In the genomic region with DNA sequence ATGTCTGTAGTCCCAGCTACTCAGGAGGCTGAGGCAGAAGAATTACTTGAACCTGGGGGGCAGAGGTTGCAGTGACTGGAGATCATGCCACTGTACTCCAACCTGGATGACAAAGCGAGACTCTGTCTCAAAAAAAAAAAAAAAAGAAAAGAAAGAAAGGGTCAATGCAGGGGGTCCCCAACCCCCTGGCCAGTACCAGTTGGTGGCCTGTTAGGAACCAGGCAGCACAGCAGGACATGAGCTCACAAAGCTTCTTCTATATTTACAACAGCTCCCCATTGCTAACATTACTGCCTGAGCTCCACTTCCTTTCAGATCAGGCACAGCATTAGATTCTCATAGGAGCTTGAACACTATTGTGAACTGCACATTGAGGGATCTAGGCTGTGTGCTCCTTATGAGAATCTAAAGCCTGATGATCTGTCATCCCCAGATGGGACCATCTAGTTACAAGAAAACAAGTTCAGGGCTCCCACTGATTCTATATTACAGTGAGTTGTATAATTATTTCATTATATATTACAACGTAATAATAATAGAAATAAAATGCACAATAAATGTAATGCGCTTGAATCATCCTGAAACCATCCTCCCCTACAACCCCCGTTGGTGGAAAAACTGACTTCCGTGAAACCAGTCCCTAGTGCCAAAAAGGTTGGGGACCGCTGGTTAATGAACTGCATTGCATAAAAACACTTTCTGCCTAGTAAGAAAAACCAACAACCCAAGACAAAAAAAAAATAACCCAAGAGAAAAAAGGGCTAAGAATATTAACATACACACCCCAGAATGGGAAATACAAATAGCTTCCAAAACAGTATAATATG, we compare ENCODE assay signal across 11 cellular contexts. TPM values are rescaled to one million over a fixed set of nuclear protein-coding genes. Genes with fewer than 3 reads are reported as not detected.
DNase-seq lines count a peak whose midpoint lies in the region; ATAC-seq, FAIRE-seq and TF ChIP-seq lines count a peak whose summit lies in the region.
"Had no signal": no experiment of that assay in that cellular context is flagged by ENCODE, and none has a peak within 500 bp of the region (broad histone marks: within the 10 kb centered on the region; RNA-seq: fewer than 3 reads in every experiment).

No MANE protein-coding gene starts in this region.

- no peak for DNase-seq in CD8-positive, alpha-beta memory T cell
- DNase-seq in GM12891 (ENCODE audit: insufficient read length, low spot score) (no peak), NCI-H524 (lab: John Stamatoyannopoulos, UW) (no peak), NCI-H510A treated with DMSO at 0.1 percent for 48 hours (lab: John Stamatoyannopoulos, UW) (no peak), left colon (no peak), left lung (no peak)
- no peak for DNase-seq in activated CD8-positive, alpha-beta T cell treated with anti-CD3 and anti-CD28 coated beads, Interleukin-2, amount 10 ng/mL, durations not matched to agents 7 days and 5 days
- no peak for DNase-seq in naive thymus-derived CD8-positive, alpha-beta T cell
- DNase-seq: transverse colon had no signal

- peak overlapping the region in 6 of 8 donors; percentile 38 to 91 (median 80) for H3K27ac Mint-ChIP-seq in CD8-positive, alpha-beta memory T cell
- H3K27ac Mint-ChIP-seq in activated CD8-positive, alpha-beta T cell treated with anti-CD3 and anti-CD28 coated beads, Interleukin-2, amount 10 ng/mL, durations not matched to agents 7 days and 5 days = no peak overlapping the region
- peak overlapping the region in 4 of 10 donors; percentile 21 to 86 (median 58) for H3K27ac Mint-ChIP-seq in naive thymus-derived CD8-positive, alpha-beta T cell

- no peaks in the 10 kb centered on the region for H3K9me3 ChIP-seq in CD8-positive, alpha-beta memory T cell (ENCODE audit: low read length)
- no peaks in the 10 kb centered on the region for H3K9me3 ChIP-seq in left lung
- H3K9me3 ChIP-seq: transverse colon had no signal

- H3K27me3 Mint-ChIP-seq in CD8-positive, alpha-beta memory T cell = peaks cover 0 to 7% of the 10 kb centered on the region in 2 donors
- no peaks in the 10 kb centered on the region for H3K27me3 Mint-ChIP-seq in activated CD8-positive, alpha-beta T cell treated with anti-CD3 and anti-CD28 coated beads, Interleukin-2, amount 10 ng/mL, durations not matched to agents 7 days and 5 days (ENCODE audit: low read depth)
- no peaks in the 10 kb centered on the region for H3K27me3 Mint-ChIP-seq in naive thymus-derived CD8-positive, alpha-beta T cell

- TF ChIP-seq POLR2A in GM12891 (IDR thresholded peaks at IDR 0.05; ENCODE audit: low read depth, low read length) = no peak

- no peaks in the 10 kb centered on the region for H3K9me3 Mint-ChIP-seq in CD8-positive, alpha-beta memory T cell
- no peaks in the 10 kb centered on the region for H3K9me3 Mint-ChIP-seq in activated CD8-positive, alpha-beta T cell treated with anti-CD3 and anti-CD28 coated beads, Interleukin-2, amount 10 ng/mL, durations not matched to agents 7 days and 5 days (ENCODE audit: insufficient read depth)
- H3K9me3 Mint-ChIP-seq in naive thymus-derived CD8-positive, alpha-beta T cell = no peaks in the 10 kb centered on the region

- no peak overlapping the region for H3K27ac ChIP-seq in CD8-positive, alpha-beta memory T cell (ENCODE audit: low read depth, low read length)
- H3K27ac ChIP-seq in left lung = no peak overlapping the region
- H3K27ac ChIP-seq: coronary artery, HL-60, transverse colon had no signal

- ATAC-seq in activated CD8-positive, alpha-beta T cell treated with anti-CD3 and anti-CD28 coated beads, Interleukin-2, amount 10 ng/mL, durations not matched to agents 7 days and 5 days = no peak
- no peak for ATAC-seq in naive thymus-derived CD8-positive, alpha-beta T cell
- ATAC-seq in left colon = no peak
- no peak for ATAC-seq in left lung

- no peaks in the 10 kb centered on the region for H3K27me3 ChIP-seq in CD8-positive, alpha-beta memory T cell (ENCODE audit: insufficient read depth, low read length, poor library complexity, severe bottlenecking)
- H3K27me3 ChIP-seq in left lung = no peaks in the 10 kb centered on the region
- H3K27me3 ChIP-seq: transverse colon had no signal

- FAIRE-seq in GM12891 (lab: Jason Lieb, UNC) = no peak

- no peak overlapping the region for H3K4me3 ChIP-seq in CD8-positive, alpha-beta memory T cell (ENCODE audit: low read length)
- no peak overlapping the region for H3K4me3 ChIP-seq in left lung
- H3K4me3 ChIP-seq: coronary artery, transverse colon had no signal

- intact Hi-C loops in left colon (cut with DNase I, micrococcal nuclease) (no loop called here), left lung (cut with DNase I) (no loop called here)

- H3K4me3 Mint-ChIP-seq in CD8-positive, alpha-beta memory T cell = peak overlapping the region; percentile 33 to 97 (median 92)
- H3K4me3 Mint-ChIP-seq in activated CD8-positive, alpha-beta T cell treated with anti-CD3 and anti-CD28 coated beads, Interleukin-2, amount 10 ng/mL, durations not matched to agents 7 days and 5 days = peak overlapping the region; percentile 1
- peak overlapping the region in 8 of 10 donors; percentile 6 to 97 (median 82) for H3K4me3 Mint-ChIP-seq in naive thymus-derived CD8-positive, alpha-beta T cell

- no peak for TF ChIP-seq CTCF in left lung (IDR thresholded peaks at IDR 0.05)

- H3K4me1 Mint-ChIP-seq in CD8-positive, alpha-beta memory T cell = peaks cover 41 to 54% (median 50%) of the 10 kb centered on the region in 3 donors
- peaks cover 17% of the 10 kb centered on the region for H3K4me1 Mint-ChIP-seq in activated CD8-positive, alpha-beta T cell treated with anti-CD3 and anti-CD28 coated beads, Interleukin-2, amount 10 ng/mL, durations not matched to agents 7 days and 5 days (ENCODE audit: low read depth)
- H3K4me1 Mint-ChIP-seq in naive thymus-derived CD8-positive, alpha-beta T cell = peaks cover 13 to 53% (median 39%) of the 10 kb centered on the region in 4 donors

- H3K4me1 ChIP-seq in CD8-positive, alpha-beta memory T cell (ENCODE audit: insufficient read depth, low read length) = peaks cover 23% of the 10 kb centered on the region
- peaks cover 12 to 36% of the 10 kb centered on the region in 2 donors for H3K4me1 ChIP-seq in left lung

- no peaks in the 10 kb centered on the region for H3K36me3 ChIP-seq in CD8-positive, alpha-beta memory T cell (ENCODE audit: insufficient read depth, low read length)
- H3K36me3 ChIP-seq in left lung = peaks cover 0 to 12% of the 10 kb centered on the region in 2 donors
- H3K36me3 ChIP-seq: transverse colon had no signal

- POLR2A ChIA-PET in CD8-positive, alpha-beta memory T cell (lab: Charles Lee) = interaction anchor here (0.5 to 0.7 kb wide), 3 partner anchors 222 to 581 kb away, joined by 3 to 5 read pairs (median 4); no protein-coding TSS in a partner anchor
- POLR2A ChIA-PET in activated CD8-positive, alpha-beta T cell treated with anti-CD3 and anti-CD28 coated beads, Interleukin-2, amount 10 ng/mL, durations not matched to agents 7 days and 5 days (lab: Charles Lee) = interaction anchor here (0.6 kb wide), 2 partner anchors 25 to 863 kb away, joined by 3 read pairs; no protein-coding TSS in a partner anchor
- POLR2A ChIA-PET in naive thymus-derived CD8-positive, alpha-beta T cell (lab: Charles Lee) = no interaction called here

- CTCF ChIA-PET in CD8-positive, alpha-beta memory T cell (lab: Charles Lee) = no interaction called here
- CTCF ChIA-PET in activated CD8-positive, alpha-beta T cell treated with anti-CD3 and anti-CD28 coated beads, Interleukin-2, amount 10 ng/mL, durations not matched to agents 7 days and 5 days (lab: Charles Lee) = interaction anchor here (1.5 to 1.8 kb wide), 2 partner anchors 65 to 127 kb away, joined by 4 to 5 read pairs; no protein-coding TSS in a partner anchor

- peaks cover 0 to 37% (median 2%) of the 10 kb centered on the region in 3 donors for H3K36me3 Mint-ChIP-seq in CD8-positive, alpha-beta memory T cell
- peaks cover 35% of the 10 kb centered on the region for H3K36me3 Mint-ChIP-seq in activated CD8-positive, alpha-beta T cell treated with anti-CD3 and anti-CD28 coated beads, Interleukin-2, amount 10 ng/mL, durations not matched to agents 7 days and 5 days (ENCODE audit: low read depth)
- peaks cover 0 to 25% (median 6%) of the 10 kb centered on the region in 3 donors for H3K36me3 Mint-ChIP-seq in naive thymus-derived CD8-positive, alpha-beta T cell

TF ChIP-seq in GM12891, 5 proteins besides CTCF, POLR2A, EP300 and RAD21:
- TF ChIP-seq SPI1 (IDR thresholded peaks at IDR 0.05; ENCODE audit: low read depth, low read length) (0 out of 2 replicates have a peak, but pooled peaks have one; percentile 18), POU2F2 (IDR thresholded peaks at IDR 0.05; ENCODE audit: low read depth, low read length) (no peak)

RNA-seq across cellular contexts. Expression of gene ZBTB8OS, which starts 2.8 kb away (rescaled TPM):
- total RNA-seq in CD8-positive, alpha-beta memory T cell = 10 to 100 TPM; 79.4 to 79.9 TPM
- 76.7 TPM for polyA plus RNA-seq in CD8-positive, alpha-beta memory T cell
- polyA plus RNA-seq in GM12891 (2012; ENCODE audit: low read depth, missing spikeins) = 115 TPM
- 10 to 100 TPM; 50.5 to 54.1 TPM for total RNA-seq in activated CD8-positive, alpha-beta T cell treated with anti-CD3 and anti-CD28 coated beads, Interleukin-2, amount 10 ng/mL, durations not matched to agents 7 days and 5 days
- 10 to 100 TPM; 54.3 to 57.2 TPM for total RNA-seq in naive thymus-derived CD8-positive, alpha-beta T cell
- polyA plus RNA-seq in naive thymus-derived CD8-positive, alpha-beta T cell = 10 to 100 TPM; 53.2 to 65.8 (median 65.6) TPM
- total RNA-seq in left colon (10 to 100 TPM; 44.0 to 44.1 TPM), left lung (10 to 100 TPM; 41.4 to 45.0 TPM)

RNA-seq across cellular contexts. Expression of gene RBBP4, which starts 3.5 kb away (rescaled TPM):
- total RNA-seq in CD8-positive, alpha-beta memory T cell = 100 to 1,000 TPM; 289 to 301 TPM
- polyA plus RNA-seq in CD8-positive, alpha-beta memory T cell = 241 TPM
- polyA plus RNA-seq in GM12891 (2012; ENCODE audit: low read depth, missing spikeins) = 202 TPM
- total RNA-seq in activated CD8-positive, alpha-beta T cell treated with anti-CD3 and anti-CD28 coated beads, Interleukin-2, amount 10 ng/mL, durations not matched to agents 7 days and 5 days = 100 to 1,000 TPM; 290 to 298 TPM
- total RNA-seq in naive thymus-derived CD8-positive, alpha-beta T cell = 100 to 1,000 TPM; 191 to 193 TPM
- 100 to 1,000 TPM; 226 to 251 (median 231) TPM for polyA plus RNA-seq in naive thymus-derived CD8-positive, alpha-beta T cell
- total RNA-seq in left colon = 100 to 1,000 TPM; 128 to 129 TPM
- total RNA-seq in left lung = 100 to 1,000 TPM; 166 to 176 TPM

RNA-seq across cellular contexts. Expression of gene SYNC, which starts 55.0 kb away (rescaled TPM):
- total RNA-seq in CD8-positive, alpha-beta memory T cell = not detected
- not detected for polyA plus RNA-seq in CD8-positive, alpha-beta memory T cell
- polyA plus RNA-seq in GM12891 (2012; ENCODE audit: low read depth, missing spikeins) = not detected
- not detected for total RNA-seq in activated CD8-positive, alpha-beta T cell treated with anti-CD3 and anti-CD28 coated beads, Interleukin-2, amount 10 ng/mL, durations not matched to agents 7 days and 5 days
- not detected for total RNA-seq in naive thymus-derived CD8-positive, alpha-beta T cell
- not detected for polyA plus RNA-seq in naive thymus-derived CD8-positive, alpha-beta T cell
- total RNA-seq in left colon = 10 to 100 TPM; 16.4 to 20.3 TPM
- total RNA-seq in left lung = 10 to 100 TPM; 11.9 to 19.9 TPM

Comparison
In these comparisons a context has a peak if more than half of its experiments do, and no peak if none do; other contexts are left out.
1. H3K4me3 Mint-ChIP-seq: peak in every context shown above with its lines; median percentile 92 in CD8-positive, alpha-beta memory T cell; 82 in naive thymus-derived CD8-positive, alpha-beta T cell; 1 in activated CD8-positive, alpha-beta T cell treated with anti-CD3 and anti-CD28 coated beads, Interleukin-2, amount 10 ng/mL, durations not matched to agents 7 days and 5 days.
2. RNA of gene SYNC, which starts 55.0 kb away (total RNA-seq): 16.4 to 20.3 TPM in left colon and 11.9 to 19.9 TPM in left lung; not detected in naive thymus-derived CD8-positive, alpha-beta T cell, not detected in CD8-positive, alpha-beta memory T cell and not detected in activated CD8-positive, alpha-beta T cell treated with anti-CD3 and anti-CD28 coated beads, Interleukin-2, amount 10 ng/mL, durations not matched to agents 7 days and 5 days; every median in the first group is over 10 times any median in the second.